In genomic region chr2:150165988-150166965, GRCh38 we compare ENCODE assay signal across 12 cellular contexts.
DNase-seq lines count a peak whose midpoint lies in the region; ATAC-seq, FAIRE-seq and TF ChIP-seq lines count a peak whose summit lies in the region.
"Had no signal": no experiment of that assay in that cellular context is flagged by ENCODE, and none has a peak within 500 bp of the region (broad histone marks: within the 10 kb centered on the region; RNA-seq: fewer than 3 reads in every experiment).

No MANE protein-coding gene starts in this region.

- no peaks in the 10 kb centered on the region for H3K27me3 Mint-ChIP-seq in progenitor cell of endocrine pancreas

- peak overlapping the region; percentile 38 for H3K27ac Mint-ChIP-seq in progenitor cell of endocrine pancreas

- no peak overlapping the region for H3K4me3 Mint-ChIP-seq in progenitor cell of endocrine pancreas (ENCODE audit: low read depth)

- peaks cover 9% of the 10 kb centered on the region for H3K4me1 Mint-ChIP-seq in progenitor cell of endocrine pancreas (ENCODE audit: low read depth)

- ATAC-seq in Right ventricle myocardium inferior: no peak
- ATAC-seq in GM18870 (IDR thresholded peaks at IDR 0.05; ENCODE audit: unreplicated experiment): no peak
- ATAC-seq: right cardiac atrium had no signal

- H3K27ac ChIP-seq in epithelial cell of prostate: peak overlapping the region; percentile 57

- peak; percentile 47 for DNase-seq in ELF-1 (ENCODE audit: low read depth, low spot score)
- DNase-seq in RCC 7860 (ENCODE audit: low spot score): peak; percentile 92
- no peak for DNase-seq in epithelial cell of prostate (ENCODE audit: low read depth, low spot score)
- DNase-seq in progenitor cell of endocrine pancreas (ENCODE audit: low spot score, unreplicated experiment): no peak
- DNase-seq in Right ventricle myocardium inferior (ENCODE audit: missing footprints): no peak
- no peak for DNase-seq in GM13976 (ENCODE audit: low spot score)
- DNase-seq in NCI-H526 (lab: John Stamatoyannopoulos, UW): no peak
- DNase-seq: NCI-H510A treated with DMSO at 0.1 percent for 48 hours, right cardiac atrium had no signal

- peak; percentile 87 for FAIRE-seq in RCC 7860 (lab: Jason Lieb, UNC)
- FAIRE-seq: GM19239, islet of Langerhans had no signal

- intact Hi-C loops in Right ventricle myocardium inferior (cut with DNase I): no loop called here

- peaks cover 3% of the 10 kb centered on the region for H3K9me3 Mint-ChIP-seq in progenitor cell of endocrine pancreas (ENCODE audit: low read depth)

- in situ Hi-C loops in GM13976 (cut with MboI; ENCODE audit: low sequenced_read_pairs, unreplicated experiment): no loop called here

- H3K36me3 Mint-ChIP-seq in progenitor cell of endocrine pancreas (ENCODE audit: insufficient read depth): no peaks in the 10 kb centered on the region

- TF ChIP-seq CTCF in progenitor cell of endocrine pancreas (IDR thresholded peaks at IDR 0.05; ENCODE audit: unreplicated experiment): no peak
- no peak for TF ChIP-seq CTCF in GM13976 (IDR thresholded peaks at IDR 0.05; ENCODE audit: borderline replicate concordance, control extremely low read depth, extremely low read depth, insufficient read depth, missing control alignments)

Comparison
In these comparisons a context has a peak if more than half of its experiments do, and no peak if none do; other contexts are left out.
1. DNase-seq: peak in ELF-1 (single experiment) and RCC 7860 (single experiment); none in epithelial cell of prostate (single experiment), progenitor cell of endocrine pancreas (single experiment), Right ventricle myocardium inferior (single experiment), GM13976 (single experiment) and NCI-H526 (0 of 2).